ENCODE assay signal across 1 cellular context in the genomic region with DNA sequence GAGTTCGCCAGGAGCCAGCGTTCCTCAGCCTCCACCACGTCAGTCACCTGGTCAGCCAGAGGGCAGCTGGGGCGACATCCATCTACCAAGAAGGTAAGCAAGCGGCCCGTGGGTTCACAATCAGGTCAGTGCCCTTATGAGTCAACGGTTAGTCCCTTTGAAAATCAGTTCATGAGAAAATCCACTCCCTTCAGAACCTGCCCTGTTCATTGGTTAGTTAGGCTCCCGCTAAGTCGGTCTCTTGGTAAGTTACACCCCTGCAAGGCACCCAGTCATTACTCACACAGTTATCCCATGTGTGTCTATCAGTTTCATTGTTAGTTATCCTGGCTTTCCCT.
TF ChIP-seq lines count a peak whose summit lies in the region.

No MANE protein-coding gene starts in this region.

TF ChIP-seq in H1, 55 proteins besides CTCF, POLR2A, EP300 and RAD21:
- TF ChIP-seq, protein P1, sequence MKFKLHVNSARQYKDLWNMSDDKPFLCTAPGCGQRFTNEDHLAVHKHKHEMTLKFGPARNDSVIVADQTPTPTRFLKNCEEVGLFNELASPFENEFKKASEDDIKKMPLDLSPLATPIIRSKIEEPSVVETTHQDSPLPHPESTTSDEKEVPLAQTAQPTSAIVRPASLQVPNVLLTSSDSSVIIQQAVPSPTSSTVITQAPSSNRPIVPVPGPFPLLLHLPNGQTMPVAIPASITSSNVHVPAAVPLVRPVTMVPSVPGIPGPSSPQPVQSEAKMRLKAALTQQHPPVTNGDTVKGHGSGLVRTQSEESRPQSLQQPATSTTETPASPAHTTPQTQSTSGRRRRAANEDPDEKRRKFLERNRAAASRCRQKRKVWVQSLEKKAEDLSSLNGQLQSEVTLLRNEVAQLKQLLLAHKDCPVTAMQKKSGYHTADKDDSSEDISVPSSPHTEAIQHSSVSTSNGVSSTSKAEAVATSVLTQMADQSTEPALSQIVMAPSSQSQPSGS (IDR thresholded peaks at IDR 0.05; ENCODE audit: low read length) = no peak
- TF ChIP-seq KDM5A (IDR thresholded peaks at IDR 0.05; ENCODE audit: low read length) (no peak), RXRA (IDR thresholded peaks at IDR 0.05; ENCODE audit: insufficient read depth, low read depth, low read length) (no peak), CBX5 (IDR thresholded peaks at IDR 0.05; ENCODE audit: low read depth, low read length) (no peak), EZH2 (IDR thresholded peaks at IDR 0.05; ENCODE audit: low read depth, low read length, severe bottlenecking) (no peak), CBX8 (IDR thresholded peaks at IDR 0.05; ENCODE audit: borderline replicate concordance, low read depth, low read length) (no peak), JUN (IDR thresholded peaks at IDR 0.05; ENCODE audit: low read depth, low read length) (no peak), KDM1A (IDR thresholded peaks at IDR 0.05; ENCODE audit: borderline replicate concordance, low read length) (no peak), SAP30 (IDR thresholded peaks at IDR 0.05; ENCODE audit: insufficient read depth, insufficient replicate concordance, low read length) (no peak), POU5F1 (IDR thresholded peaks at IDR 0.05; ENCODE audit: low read depth, low read length) (no peak)
